Comparison of ENCODE assay signal across 9 cellular contexts in the genomic region with DNA sequence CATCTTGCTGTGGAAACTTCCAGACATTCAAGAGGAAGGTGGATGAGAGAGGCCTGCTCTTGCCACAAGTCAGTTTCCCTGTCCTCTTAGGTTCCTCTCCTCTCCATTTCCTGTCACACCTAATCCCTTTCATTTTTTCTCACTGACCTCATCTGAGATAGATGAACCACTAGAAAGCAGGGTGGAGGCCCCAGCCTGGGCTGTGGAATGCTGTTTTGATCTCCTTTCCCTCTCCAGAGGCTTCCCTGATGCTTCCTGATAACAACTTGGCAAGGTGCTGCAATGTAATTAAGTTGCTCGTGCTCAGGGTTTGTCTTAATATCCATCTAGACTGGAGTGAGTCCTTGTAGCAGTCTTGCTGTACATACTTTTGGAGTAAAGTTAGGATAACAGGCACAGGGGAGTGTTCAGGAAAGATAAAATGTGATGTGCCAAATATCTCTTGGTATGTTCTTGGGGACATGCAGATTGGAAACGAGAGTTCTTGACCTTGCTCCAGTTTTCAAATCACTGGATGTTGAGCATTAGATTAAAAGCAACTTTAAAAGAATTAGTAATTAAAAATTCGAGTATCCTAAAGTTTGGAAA. TPM values are rescaled to one million over a fixed set of nuclear protein-coding genes. Genes with fewer than 3 reads are reported as not detected.
DNase-seq lines count a peak whose midpoint lies in the region; ATAC-seq and TF ChIP-seq lines count a peak whose summit lies in the region.
"Had no signal": no experiment of that assay in that cellular context is flagged by ENCODE, and none has a peak within 500 bp of the region (broad histone marks: within the 10 kb centered on the region; RNA-seq: fewer than 3 reads in every experiment).

No MANE protein-coding gene starts in this region.

- TF ChIP-seq CTCF in HFFc6 (IDR thresholded peaks at IDR 0.05), result no peak
- TF ChIP-seq CTCF in lower lobe of right lung (IDR thresholded peaks at IDR 0.05), result no peak

- peaks cover 27% of the 10 kb centered on the region for H3K4me1 Mint-ChIP-seq in HFFc6 (ENCODE audit: low read depth)
- H3K4me1 Mint-ChIP-seq in activated CD8-positive, alpha-beta T cell treated with anti-CD3 and anti-CD28 coated beads, Interleukin-2, amount 10 ng/mL, durations not matched to agents 7 days and 5 days (ENCODE audit: low read depth), result peaks cover 13% of the 10 kb centered on the region

- H3K4me1 ChIP-seq in ACC112 (ENCODE audit: control insufficient read depth, insufficient read depth, low read length, unreplicated experiment) (peaks cover 20% of the 10 kb centered on the region), lower lobe of right lung (peaks cover 18% of the 10 kb centered on the region)
- no peaks in the 10 kb centered on the region for H3K4me1 ChIP-seq in effector memory CD4-positive, alpha-beta T cell (ENCODE audit: control insufficient read depth, insufficient read depth, low read length, poor library complexity, severe bottlenecking)

- H3K36me3 Mint-ChIP-seq in HFFc6 (ENCODE audit: low read depth), result peaks cover 25% of the 10 kb centered on the region
- H3K36me3 Mint-ChIP-seq in activated CD8-positive, alpha-beta T cell treated with anti-CD3 and anti-CD28 coated beads, Interleukin-2, amount 10 ng/mL, durations not matched to agents 7 days and 5 days (ENCODE audit: low read depth), result peaks cover 36% of the 10 kb centered on the region

- intact Hi-C loops in lower lobe of right lung (cut with DNase I), result loop anchor here (10.0 kb wide), 1 partner anchor 83 kb away; no protein-coding TSS in a partner anchor

- peak overlapping the region; percentile 73 for H3K4me3 Mint-ChIP-seq in HFFc6
- no peak overlapping the region for H3K4me3 Mint-ChIP-seq in activated CD8-positive, alpha-beta T cell treated with anti-CD3 and anti-CD28 coated beads, Interleukin-2, amount 10 ng/mL, durations not matched to agents 7 days and 5 days
- H3K4me3 Mint-ChIP-seq: activated naive CD4-positive, alpha-beta T cell treated with anti-CD3 and anti-CD28 coated beads, Interleukin-2, amount 10 ng/mL, durations not matched to agents 7 days and 5 days had no signal

- H3K27me3 ChIP-seq in ACC112 (ENCODE audit: insufficient read depth, low read length) (no peaks in the 10 kb centered on the region), lower lobe of right lung (ENCODE audit: low read depth) (no peaks in the 10 kb centered on the region)
- H3K27me3 ChIP-seq in effector memory CD4-positive, alpha-beta T cell (replicated peaks; ENCODE audit: control insufficient read depth, insufficient read depth, low read length, poor library complexity, severe bottlenecking), result no peaks in the 10 kb centered on the region

- POLR2A ChIA-PET in activated CD8-positive, alpha-beta T cell treated with anti-CD3 and anti-CD28 coated beads, Interleukin-2, amount 10 ng/mL, durations not matched to agents 7 days and 5 days (lab: Charles Lee), result no interaction called here

- H3K9me3 Mint-ChIP-seq in HFFc6, result no peaks in the 10 kb centered on the region
- no peaks in the 10 kb centered on the region for H3K9me3 Mint-ChIP-seq in activated CD8-positive, alpha-beta T cell treated with anti-CD3 and anti-CD28 coated beads, Interleukin-2, amount 10 ng/mL, durations not matched to agents 7 days and 5 days (ENCODE audit: insufficient read depth)
- H3K9me3 Mint-ChIP-seq: activated naive CD4-positive, alpha-beta T cell treated with anti-CD3 and anti-CD28 coated beads, Interleukin-2, amount 10 ng/mL, durations not matched to agents 7 days and 5 days had no signal

- H3K27ac Mint-ChIP-seq in HFFc6, result peak overlapping the region; percentile 96
- peak overlapping the region; percentile 66 for H3K27ac Mint-ChIP-seq in activated CD8-positive, alpha-beta T cell treated with anti-CD3 and anti-CD28 coated beads, Interleukin-2, amount 10 ng/mL, durations not matched to agents 7 days and 5 days
- H3K27ac Mint-ChIP-seq: activated naive CD4-positive, alpha-beta T cell treated with anti-CD3 and anti-CD28 coated beads, Interleukin-2, amount 10 ng/mL, durations not matched to agents 7 days and 5 days had no signal

- peaks cover 19% of the 10 kb centered on the region for H3K79me2 ChIP-seq in ACC112 (ENCODE audit: control insufficient read depth, insufficient read depth, low read length, unreplicated experiment)

- H3K36me3 ChIP-seq in ACC112 (ENCODE audit: insufficient read depth, low read length), result peaks cover 38% of the 10 kb centered on the region
- H3K36me3 ChIP-seq in lower lobe of right lung, result peaks cover 50% of the 10 kb centered on the region
- peaks cover 14% of the 10 kb centered on the region for H3K36me3 ChIP-seq in effector memory CD4-positive, alpha-beta T cell (ENCODE audit: control insufficient read depth, insufficient read depth, low read length)

- H2AFZ ChIP-seq in ACC112 (ENCODE audit: low read length, unreplicated experiment), result no peak overlapping the region

- CTCF ChIA-PET in activated CD8-positive, alpha-beta T cell treated with anti-CD3 and anti-CD28 coated beads, Interleukin-2, amount 10 ng/mL, durations not matched to agents 7 days and 5 days (lab: Charles Lee), result interaction anchor here (1.6 to 5.3 kb wide), 6 partner anchors 8 to 97 kb away, joined by 11 to 152 read pairs (median 40); a partner anchor contains a TSS

- DNase-seq in HFFc6, result peak; percentile 67
- no peak for DNase-seq in activated CD8-positive, alpha-beta T cell treated with anti-CD3 and anti-CD28 coated beads, Interleukin-2, amount 10 ng/mL, durations not matched to agents 7 days and 5 days
- no peak for DNase-seq in lower lobe of right lung
- DNase-seq in putamen (ENCODE audit: low spot score), result no peak
- no peak for DNase-seq in effector memory CD4-positive, alpha-beta T cell
- DNase-seq: activated naive CD4-positive, alpha-beta T cell treated with anti-CD3 and anti-CD28 coated beads, Interleukin-2, amount 10 ng/mL, durations not matched to agents 7 days and 5 days had no signal

- H3K27me3 Mint-ChIP-seq in HFFc6 (ENCODE audit: insufficient read depth), result no peaks in the 10 kb centered on the region
- no peaks in the 10 kb centered on the region for H3K27me3 Mint-ChIP-seq in activated CD8-positive, alpha-beta T cell treated with anti-CD3 and anti-CD28 coated beads, Interleukin-2, amount 10 ng/mL, durations not matched to agents 7 days and 5 days (ENCODE audit: low read depth)
- H3K27me3 Mint-ChIP-seq: activated naive CD4-positive, alpha-beta T cell treated with anti-CD3 and anti-CD28 coated beads, Interleukin-2, amount 10 ng/mL, durations not matched to agents 7 days and 5 days had no signal

- H3K4me3 ChIP-seq in ACC112 (ENCODE audit: low read depth, low read length) (peak overlapping the region; percentile 28; the same call in 1 of the 2 replicates), lower lobe of right lung (no peak overlapping the region)
- no peak overlapping the region for H3K4me3 ChIP-seq in effector memory CD4-positive, alpha-beta T cell (ENCODE audit: insufficient read depth, low read depth, low read length, poor library complexity, severe bottlenecking)

- peak overlapping the region; percentile 72 for H3K27ac ChIP-seq in ACC112 (ENCODE audit: low read depth, low read length)
- peak overlapping the region; percentile 65 for H3K27ac ChIP-seq in lower lobe of right lung
- H3K27ac ChIP-seq in effector memory CD4-positive, alpha-beta T cell (ENCODE audit: insufficient read depth, low read length, poor library complexity, severe bottlenecking), result no peak overlapping the region

- ATAC-seq in activated CD8-positive, alpha-beta T cell treated with anti-CD3 and anti-CD28 coated beads, Interleukin-2, amount 10 ng/mL, durations not matched to agents 7 days and 5 days, result no peak
- ATAC-seq in lower lobe of right lung (peak; percentile 53 to 61), GM18873 (IDR thresholded peaks at IDR 0.05; ENCODE audit: low FRiP score, unreplicated experiment) (no peak), HG03097 (IDR thresholded peaks at IDR 0.05; ENCODE audit: low FRiP score, unreplicated experiment) (no peak)

- H3K9me3 ChIP-seq in lower lobe of right lung, result no peaks in the 10 kb centered on the region
- H3K9me3 ChIP-seq in effector memory CD4-positive, alpha-beta T cell (ENCODE audit: control insufficient read depth, low read length), result no peaks in the 10 kb centered on the region

RNA-seq across cellular contexts. Expression of a gene that starts 11.2 kb away (rescaled TPM):
- 10 to 100 TPM; 36.3 to 44.2 (median 42.2) TPM for total RNA-seq in HFFc6 (2021; fragmentation: NEBNext Ultra II Directional; extraction: Animal tissue kit (Norgen Biotek cat#: 25700))
- 10 to 100 TPM; 26.3 to 26.8 TPM for total RNA-seq in activated CD8-positive, alpha-beta T cell treated with anti-CD3 and anti-CD28 coated beads, Interleukin-2, amount 10 ng/mL, durations not matched to agents 7 days and 5 days
- 16.5 TPM for total RNA-seq in lower lobe of right lung

RNA-seq across cellular contexts. Expression of a gene that starts 11.8 kb away (rescaled TPM):
- 10 to 100 TPM; 20.9 to 36.9 (median 35.1) TPM for total RNA-seq in HFFc6 (2021; fragmentation: NEBNext Ultra II Directional; extraction: Animal tissue kit (Norgen Biotek cat#: 25700))
- 10 to 100 TPM; 83.1 to 87.1 TPM for total RNA-seq in activated CD8-positive, alpha-beta T cell treated with anti-CD3 and anti-CD28 coated beads, Interleukin-2, amount 10 ng/mL, durations not matched to agents 7 days and 5 days
- total RNA-seq in lower lobe of right lung, result 23.7 TPM

Comparison
In these comparisons a context has a peak if more than half of its experiments do, and no peak if none do; other contexts are left out.
1. ATAC-seq: peak in lower lobe of right lung (2 of 2); none in activated CD8-positive, alpha-beta T cell treated with anti-CD3 and anti-CD28 coated beads, Interleukin-2, amount 10 ng/mL, durations not matched to agents 7 days and 5 days (single experiment), GM18873 (single experiment) and HG03097 (single experiment).